Comparison of ENCODE assay signal across 3 cellular contexts in the genomic region with DNA sequence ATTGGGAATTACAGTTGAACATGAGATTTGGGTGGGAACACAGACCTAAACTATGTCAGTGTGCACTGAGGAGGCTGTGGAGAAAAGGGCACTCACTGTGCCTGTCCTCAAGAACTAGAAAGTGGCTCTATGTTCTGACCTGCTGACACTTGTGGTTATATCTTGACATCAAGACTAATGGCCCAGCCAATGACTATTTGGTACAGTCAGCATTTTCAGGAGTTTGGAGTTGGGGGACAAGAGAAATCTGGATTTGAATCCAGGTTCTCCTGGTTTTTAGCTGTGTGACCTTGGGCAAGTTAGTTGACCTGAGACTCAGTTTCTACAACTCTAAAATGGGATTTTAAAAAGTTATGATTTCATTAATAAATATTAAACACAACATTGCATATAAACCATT.
TF ChIP-seq lines count a peak whose summit lies in the region.

No MANE protein-coding gene starts in this region.

TF ChIP-seq in A549, 52 proteins besides CTCF, POLR2A, EP300 and RAD21 (continued from another document):
- TF ChIP-seq, protein P1, sequence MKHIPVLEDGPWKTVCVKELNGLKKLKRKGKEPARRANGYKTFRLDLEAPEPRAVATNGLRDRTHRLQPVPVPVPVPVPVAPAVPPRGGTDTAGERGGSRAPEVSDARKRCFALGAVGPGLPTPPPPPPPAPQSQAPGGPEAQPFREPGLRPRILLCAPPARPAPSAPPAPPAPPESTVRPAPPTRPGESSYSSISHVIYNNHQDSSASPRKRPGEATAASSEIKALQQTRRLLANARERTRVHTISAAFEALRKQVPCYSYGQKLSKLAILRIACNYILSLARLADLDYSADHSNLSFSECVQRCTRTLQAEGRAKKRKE (CRISPR knock-in tag; IDR thresholded peaks at IDR 0.05; ENCODE audit: low read depth): no peak
- TF ChIP-seq, protein P2, sequence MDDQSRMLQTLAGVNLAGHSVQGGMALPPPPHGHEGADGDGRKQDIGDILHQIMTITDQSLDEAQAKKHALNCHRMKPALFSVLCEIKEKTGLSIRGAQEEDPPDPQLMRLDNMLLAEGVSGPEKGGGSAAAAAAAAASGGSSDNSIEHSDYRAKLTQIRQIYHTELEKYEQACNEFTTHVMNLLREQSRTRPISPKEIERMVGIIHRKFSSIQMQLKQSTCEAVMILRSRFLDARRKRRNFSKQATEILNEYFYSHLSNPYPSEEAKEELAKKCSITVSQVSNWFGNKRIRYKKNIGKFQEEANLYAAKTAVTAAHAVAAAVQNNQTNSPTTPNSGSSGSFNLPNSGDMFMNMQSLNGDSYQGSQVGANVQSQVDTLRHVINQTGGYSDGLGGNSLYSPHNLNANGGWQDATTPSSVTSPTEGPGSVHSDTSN (IDR thresholded peaks at IDR 0.05): no peak
- TF ChIP-seq POLR2AphosphoS2 (conservative IDR thresholded peaks at IDR 0.05; ENCODE audit: low read length) (no peak), SREBF2 (IDR thresholded peaks at IDR 0.05) (no peak)

TF ChIP-seq in IMR-90, 13 proteins besides CTCF, POLR2A, EP300 and RAD21:
- TF ChIP-seq, protein P3, sequence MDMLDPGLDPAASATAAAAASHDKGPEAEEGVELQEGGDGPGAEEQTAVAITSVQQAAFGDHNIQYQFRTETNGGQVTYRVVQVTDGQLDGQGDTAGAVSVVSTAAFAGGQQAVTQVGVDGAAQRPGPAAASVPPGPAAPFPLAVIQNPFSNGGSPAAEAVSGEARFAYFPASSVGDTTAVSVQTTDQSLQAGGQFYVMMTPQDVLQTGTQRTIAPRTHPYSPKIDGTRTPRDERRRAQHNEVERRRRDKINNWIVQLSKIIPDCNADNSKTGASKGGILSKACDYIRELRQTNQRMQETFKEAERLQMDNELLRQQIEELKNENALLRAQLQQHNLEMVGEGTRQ (IDR thresholded peaks at IDR 0.05; ENCODE audit: low read depth, low read length): no peak
- TF ChIP-seq CHD1 (IDR thresholded peaks at IDR 0.05; ENCODE audit: low read depth, low read length) (no peak), RCOR1 (IDR thresholded peaks at IDR 0.05; ENCODE audit: insufficient replicate concordance, low read length) (no peak), NFE2L2 (IDR thresholded peaks at IDR 0.05; ENCODE audit: low read depth, low read length) (no peak), FOS (IDR thresholded peaks at IDR 0.05; ENCODE audit: low read depth, low read length) (no peak), MAFK (IDR thresholded peaks at IDR 0.05; ENCODE audit: low read depth, low read length) (peak; percentile 55), CEBPB (IDR thresholded peaks at IDR 0.05; ENCODE audit: low read depth, low read length) (no peak)
- TF ChIP-seq, protein P4, sequence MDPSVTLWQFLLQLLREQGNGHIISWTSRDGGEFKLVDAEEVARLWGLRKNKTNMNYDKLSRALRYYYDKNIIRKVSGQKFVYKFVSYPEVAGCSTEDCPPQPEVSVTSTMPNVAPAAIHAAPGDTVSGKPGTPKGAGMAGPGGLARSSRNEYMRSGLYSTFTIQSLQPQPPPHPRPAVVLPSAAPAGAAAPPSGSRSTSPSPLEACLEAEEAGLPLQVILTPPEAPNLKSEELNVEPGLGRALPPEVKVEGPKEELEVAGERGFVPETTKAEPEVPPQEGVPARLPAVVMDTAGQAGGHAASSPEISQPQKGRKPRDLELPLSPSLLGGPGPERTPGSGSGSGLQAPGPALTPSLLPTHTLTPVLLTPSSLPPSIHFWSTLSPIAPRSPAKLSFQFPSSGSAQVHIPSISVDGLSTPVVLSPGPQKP (IDR thresholded peaks at IDR 0.05; ENCODE audit: borderline replicate concordance, low read depth, low read length): no peak

TF ChIP-seq in K562, 482 proteins besides CTCF, POLR2A, EP300 and RAD21 (continued from another document):
- TF ChIP-seq, protein P5, sequence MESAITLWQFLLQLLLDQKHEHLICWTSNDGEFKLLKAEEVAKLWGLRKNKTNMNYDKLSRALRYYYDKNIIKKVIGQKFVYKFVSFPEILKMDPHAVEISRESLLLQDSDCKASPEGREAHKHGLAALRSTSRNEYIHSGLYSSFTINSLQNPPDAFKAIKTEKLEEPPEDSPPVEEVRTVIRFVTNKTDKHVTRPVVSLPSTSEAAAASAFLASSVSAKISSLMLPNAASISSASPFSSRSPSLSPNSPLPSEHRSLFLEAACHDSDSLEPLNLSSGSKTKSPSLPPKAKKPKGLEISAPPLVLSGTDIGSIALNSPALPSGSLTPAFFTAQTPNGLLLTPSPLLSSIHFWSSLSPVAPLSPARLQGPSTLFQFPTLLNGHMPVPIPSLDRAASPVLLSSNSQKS (CRISPR knock-in tag; IDR thresholded peaks at IDR 0.05): no peak
- no peak for TF ChIP-seq PURB (CRISPR knock-in tag; IDR thresholded peaks at IDR 0.05; ENCODE audit: low read depth)
- TF ChIP-seq ZNF212 (CRISPR knock-in tag; IDR thresholded peaks at IDR 0.05): no peak
- 0 out of 2 replicates have a peak, but pooled peaks have one; percentile 38 for TF ChIP-seq C11orf30 (IDR thresholded peaks at IDR 0.05; ENCODE audit: low read depth)
- TF ChIP-seq ZNF445 (CRISPR knock-in tag; IDR thresholded peaks at IDR 0.05; ENCODE audit: low read depth): no peak
- TF ChIP-seq TEAD2 (tag; IDR thresholded peaks at IDR 0.05): no peak
- TF ChIP-seq RBM25 (IDR thresholded peaks at IDR 0.05; ENCODE audit: low read depth, low read length, severe bottlenecking): peak; percentile 22
- TF ChIP-seq NR2C2 (CRISPR knock-in tag; IDR thresholded peaks at IDR 0.05): no peak
- TF ChIP-seq NR2C2 (tag; IDR thresholded peaks at IDR 0.05): no peak
- peak; percentile 45; the same call in 1 of the 2 replicates for TF ChIP-seq ZNF316 (IDR thresholded peaks at IDR 0.05)
- TF ChIP-seq NELFE (IDR thresholded peaks at IDR 0.05; ENCODE audit: insufficient read depth, insufficient read length): no peak
- TF ChIP-seq, protein P6, sequence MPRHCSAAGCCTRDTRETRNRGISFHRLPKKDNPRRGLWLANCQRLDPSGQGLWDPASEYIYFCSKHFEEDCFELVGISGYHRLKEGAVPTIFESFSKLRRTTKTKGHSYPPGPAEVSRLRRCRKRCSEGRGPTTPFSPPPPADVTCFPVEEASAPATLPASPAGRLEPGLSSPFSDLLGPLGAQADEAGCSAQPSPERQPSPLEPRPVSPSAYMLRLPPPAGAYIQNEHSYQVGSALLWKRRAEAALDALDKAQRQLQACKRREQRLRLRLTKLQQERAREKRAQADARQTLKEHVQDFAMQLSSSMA (CRISPR knock-in tag; IDR thresholded peaks at IDR 0.05): no peak
